9 cellular contexts compared by ENCODE assay signal in genomic region chr15:71440479-71441071, GRCh38.
DNase-seq lines count a peak whose midpoint lies in the region; ATAC-seq and TF ChIP-seq lines count a peak whose summit lies in the region.
"Had no signal": no experiment of that assay in that cellular context is flagged by ENCODE, and none has a peak within 500 bp of the region (broad histone marks: within the 10 kb centered on the region; RNA-seq: fewer than 3 reads in every experiment).

No MANE protein-coding gene starts in this region.

- no peak for TF ChIP-seq CTCF in brain microvascular endothelial cell (IDR thresholded peaks at IDR 0.05; ENCODE audit: low read depth, low read length, missing control alignments)

- no peak overlapping the region for H3K27ac ChIP-seq in brain microvascular endothelial cell

- DNase-seq in ELR (ENCODE audit: low read depth) (peak; percentile 75), NCI-H1048 (lab: John Stamatoyannopoulos, UW) (peak; percentile 33), SKM-1 (lab: John Stamatoyannopoulos, UW; ENCODE audit: unreplicated experiment) (peak; percentile 73), foreskin melanocyte (peak; percentile 40), brain microvascular endothelial cell (no peak)
- DNase-seq in stimulated activated CD4-positive, alpha-beta T cell treated with anti-CD3 and anti-CD28 coated beads, Interleukin-2, amount 100 ng/mL, for 24 hours = no peak

- H3K36me3 ChIP-seq in skeletal muscle satellite cell (ENCODE audit: insufficient read depth, low read length) (no peaks in the 10 kb centered on the region), brain microvascular endothelial cell (replicated peaks) (no peaks in the 10 kb centered on the region)

- ATAC-seq in GM18502 (IDR thresholded peaks at IDR 0.05; ENCODE audit: poor library complexity, unreplicated experiment) = no peak
- ATAC-seq: naive thymus-derived CD8-positive, alpha-beta T cell had no signal

- no peaks in the 10 kb centered on the region for H3K9me3 ChIP-seq in skeletal muscle satellite cell (replicated peaks; ENCODE audit: low read length)

- peak overlapping the region; percentile 5 for H3K9ac ChIP-seq in skeletal muscle satellite cell (ENCODE audit: low read depth, low read length)

- in situ Hi-C loops in brain microvascular endothelial cell (cut with HindIII; ENCODE audit: low pct_ligation_motif_present, low sequenced_read_pairs) = loop anchor here (25.0 kb wide), 1 partner anchor 328 kb away; the partner anchor contains the start of gene THSD4

- no peak overlapping the region for H3K4me2 ChIP-seq in skeletal muscle satellite cell (ENCODE audit: low read length)

- H3K4me3 ChIP-seq in skeletal muscle satellite cell (ENCODE audit: low read length) (no peak overlapping the region), brain microvascular endothelial cell (ENCODE audit: low read depth, low read length) (no peak overlapping the region)

- peaks cover 31% of the 10 kb centered on the region for H3K4me1 ChIP-seq in skeletal muscle satellite cell (ENCODE audit: control insufficient read depth, insufficient read depth, low read length)

- H3K27me3 ChIP-seq in skeletal muscle satellite cell (ENCODE audit: control insufficient read depth, insufficient read depth, low read length) = no peaks in the 10 kb centered on the region
- H3K27me3 ChIP-seq in brain microvascular endothelial cell (replicated peaks) = no peaks in the 10 kb centered on the region

Comparison
In these comparisons a context has a peak if more than half of its experiments do, and no peak if none do; other contexts are left out.
1. DNase-seq: peak in ELR (single experiment), NCI-H1048 (single experiment), SKM-1 (single experiment) and foreskin melanocyte (single experiment); none in brain microvascular endothelial cell (single experiment) and stimulated activated CD4-positive, alpha-beta T cell treated with anti-CD3 and anti-CD28 coated beads, Interleukin-2, amount 100 ng/mL, for 24 hours (0 of 2).